In genomic region chr17:58308173-58308984, GRCh38 we compare ENCODE assay signal across 1 cellular context.
TF ChIP-seq lines count a peak whose summit lies in the region.

No MANE protein-coding gene starts in this region.

TF ChIP-seq in HepG2, 621 proteins besides CTCF, POLR2A, EP300 and RAD21 (continued from another document and continues in another):
- no peak for TF ChIP-seq IRF9 (CRISPR knock-in tag; IDR thresholded peaks at IDR 0.05; ENCODE audit: borderline replicate concordance)
- no peak for TF ChIP-seq HBP1 (CRISPR knock-in tag; IDR thresholded peaks at IDR 0.05; ENCODE audit: low read depth)
- TF ChIP-seq HOXD1 (CRISPR knock-in tag; IDR thresholded peaks at IDR 0.05) = no peak
- no peak for TF ChIP-seq HIVEP1 (CRISPR knock-in tag; IDR thresholded peaks at IDR 0.05)
- no peak for TF ChIP-seq PHF20 (CRISPR knock-in tag; IDR thresholded peaks at IDR 0.05)
- no peak for TF ChIP-seq ZBTB38 (CRISPR knock-in tag; IDR thresholded peaks at IDR 0.05)
- TF ChIP-seq IRF1 (CRISPR knock-in tag; IDR thresholded peaks at IDR 0.05; ENCODE audit: low read depth) = no peak
- TF ChIP-seq NCOA2 (CRISPR knock-in tag; IDR thresholded peaks at IDR 0.05) = 0 out of 2 replicates have a peak, but pooled peaks have one; percentile 14
- no peak for TF ChIP-seq ZNF33B (CRISPR knock-in tag; IDR thresholded peaks at IDR 0.05)
- TF ChIP-seq ZFP91 (CRISPR knock-in tag; IDR thresholded peaks at IDR 0.05; ENCODE audit: borderline replicate concordance) = peak; percentile 33; the same call in 1 of the 2 replicates
- 0 out of 2 replicates have a peak, but pooled peaks have one; percentile 10 for TF ChIP-seq FOXC1 (CRISPR knock-in tag; IDR thresholded peaks at IDR 0.05; ENCODE audit: borderline replicate concordance)
- peak; percentile 46 for TF ChIP-seq RBM39 (IDR thresholded peaks at IDR 0.05; ENCODE audit: low read depth, low read length, poor library complexity, severe bottlenecking)
- TF ChIP-seq ZNF264 (CRISPR knock-in tag; IDR thresholded peaks at IDR 0.05) = no peak
- peak; percentile 82 for TF ChIP-seq STAG1 (CRISPR knock-in tag; IDR thresholded peaks at IDR 0.05)
- TF ChIP-seq GATAD2A (CRISPR knock-in tag; IDR thresholded peaks at IDR 0.05) = 0 out of 2 replicates have a peak, but pooled peaks have one; percentile 19
- 0 out of 2 replicates have a peak, but pooled peaks have one; percentile 18 for TF ChIP-seq IRF2 (CRISPR knock-in tag; IDR thresholded peaks at IDR 0.05)
- TF ChIP-seq MLX (CRISPR knock-in tag; IDR thresholded peaks at IDR 0.05) = no peak
- no peak for TF ChIP-seq ZBTB39 (CRISPR knock-in tag; IDR thresholded peaks at IDR 0.05)
- no peak for TF ChIP-seq ZBTB33 (CRISPR knock-in tag; IDR thresholded peaks at IDR 0.05)
- TF ChIP-seq RELA (CRISPR knock-in tag; IDR thresholded peaks at IDR 0.05) = no peak
- no peak for TF ChIP-seq TP53 (CRISPR knock-in tag; conservative IDR thresholded peaks at IDR 0.05)
- peak; percentile 29; the same call in 1 of the 2 replicates for TF ChIP-seq IKZF5 (CRISPR knock-in tag; IDR thresholded peaks at IDR 0.05)
- TF ChIP-seq ZBTB4 (CRISPR knock-in tag; IDR thresholded peaks at IDR 0.05; ENCODE audit: borderline replicate concordance) = no peak
- peak; percentile 43 to 84; a peak in 2 of 4 replicates for TF ChIP-seq HMGXB4 (CRISPR knock-in tag; IDR thresholded peaks at IDR 0.05; ENCODE audit: borderline replicate concordance in 1 of 2, low read depth in 1 of 2)
- TF ChIP-seq SP4 (CRISPR knock-in tag; IDR thresholded peaks at IDR 0.05) = no peak; the same call in 1 of the 2 replicates
- no peak for TF ChIP-seq MYNN (CRISPR knock-in tag; IDR thresholded peaks at IDR 0.05; ENCODE audit: low read depth)
- TF ChIP-seq ZNF207 (IDR thresholded peaks at IDR 0.05; ENCODE audit: borderline replicate concordance) = no peak
- no peak for TF ChIP-seq KLF11 (CRISPR knock-in tag; IDR thresholded peaks at IDR 0.05)
- no peak for TF ChIP-seq ZNF607 (CRISPR knock-in tag; IDR thresholded peaks at IDR 0.05; ENCODE audit: borderline replicate concordance)
- no peak for TF ChIP-seq ZNF138 (CRISPR knock-in tag; IDR thresholded peaks at IDR 0.05; ENCODE audit: low read depth)
- 0 out of 2 replicates have a peak, but pooled peaks have one; percentile 44 for TF ChIP-seq ZNF230 (CRISPR knock-in tag; IDR thresholded peaks at IDR 0.05)
- TF ChIP-seq MBD4 (IDR thresholded peaks at IDR 0.05; ENCODE audit: borderline replicate concordance, low read length) = no peak
- no peak for TF ChIP-seq KMT2A (CRISPR knock-in tag; IDR thresholded peaks at IDR 0.05)
- no peak for TF ChIP-seq ADNP (CRISPR knock-in tag; IDR thresholded peaks at IDR 0.05)
- TF ChIP-seq MIER3 (CRISPR knock-in tag; IDR thresholded peaks at IDR 0.05; ENCODE audit: borderline replicate concordance) = 0 out of 2 replicates have a peak, but pooled peaks have one; percentile 37
- TF ChIP-seq ISL2 (CRISPR knock-in tag; IDR thresholded peaks at IDR 0.05) = no peak
- no peak for TF ChIP-seq FOXK1 (CRISPR knock-in tag; IDR thresholded peaks at IDR 0.05; ENCODE audit: borderline replicate concordance, low read depth)
- no peak for TF ChIP-seq ZNF296 (CRISPR knock-in tag; conservative IDR thresholded peaks at IDR 0.05)
- no peak for TF ChIP-seq ZNF468 (CRISPR knock-in tag; IDR thresholded peaks at IDR 0.05)
- no peak for TF ChIP-seq NKX3-1 (CRISPR knock-in tag; IDR thresholded peaks at IDR 0.05)
- peak; percentile 75 for TF ChIP-seq KDM2A (CRISPR knock-in tag; IDR thresholded peaks at IDR 0.05; ENCODE audit: borderline replicate concordance, low read depth)
- 0 out of 2 replicates have a peak, but pooled peaks have one; percentile 28 for TF ChIP-seq ZNF362 (CRISPR knock-in tag; IDR thresholded peaks at IDR 0.05; ENCODE audit: borderline replicate concordance)
- TF ChIP-seq HDAC1 (CRISPR knock-in tag; IDR thresholded peaks at IDR 0.05) = no peak
- no peak for TF ChIP-seq CREBL2 (CRISPR knock-in tag; IDR thresholded peaks at IDR 0.05; ENCODE audit: borderline replicate concordance)
- TF ChIP-seq ZNF749 (CRISPR knock-in tag; IDR thresholded peaks at IDR 0.05; ENCODE audit: borderline replicate concordance) = no peak
- TF ChIP-seq RFX1 (IDR thresholded peaks at IDR 0.05) = no peak
- TF ChIP-seq ZNF83 (CRISPR knock-in tag; IDR thresholded peaks at IDR 0.05; ENCODE audit: borderline replicate concordance) = peak; percentile 25; the same call in 1 of the 2 replicates
- no peak for TF ChIP-seq ZNF674 (CRISPR knock-in tag; IDR thresholded peaks at IDR 0.05; ENCODE audit: low read depth)
